ENCODE assay signal across 1 cellular context in genomic region chr1:206931709-206932108, GRCh38.
TF ChIP-seq lines count a peak whose summit lies in the region.

No MANE protein-coding gene starts in this region.

TF ChIP-seq in HepG2, 621 proteins besides CTCF, POLR2A, EP300 and RAD21:
- TF ChIP-seq, protein P1, sequence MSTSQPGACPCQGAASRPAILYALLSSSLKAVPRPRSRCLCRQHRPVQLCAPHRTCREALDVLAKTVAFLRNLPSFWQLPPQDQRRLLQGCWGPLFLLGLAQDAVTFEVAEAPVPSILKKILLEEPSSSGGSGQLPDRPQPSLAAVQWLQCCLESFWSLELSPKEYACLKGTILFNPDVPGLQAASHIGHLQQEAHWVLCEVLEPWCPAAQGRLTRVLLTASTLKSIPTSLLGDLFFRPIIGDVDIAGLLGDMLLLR (CRISPR knock-in tag; IDR thresholded peaks at IDR 0.05): no peak
- TF ChIP-seq TBP (CRISPR knock-in tag; IDR thresholded peaks at IDR 0.05) (no peak), NFE2 (CRISPR knock-in tag; IDR thresholded peaks at IDR 0.05) (no peak), ZNF430 (CRISPR knock-in tag; IDR thresholded peaks at IDR 0.05) (no peak), ZNF124 (CRISPR knock-in tag; IDR thresholded peaks at IDR 0.05) (no peak), GTF3A (CRISPR knock-in tag; conservative IDR thresholded peaks at IDR 0.05) (no peak), ZBTB3 (CRISPR knock-in tag; IDR thresholded peaks at IDR 0.05; ENCODE audit: borderline replicate concordance, low read depth) (no peak), RBM22 (optimal IDR thresholded peaks at IDR 0.05; ENCODE audit: low read length) (no peak), ZNF597 (CRISPR knock-in tag; IDR thresholded peaks at IDR 0.05) (no peak), ZNF598 (CRISPR knock-in tag; IDR thresholded peaks at IDR 0.05; ENCODE audit: borderline replicate concordance) (no peak), KDM5A (IDR thresholded peaks at IDR 0.05; ENCODE audit: borderline replicate concordance, low read length) (no peak), ZNF576 (CRISPR knock-in tag; IDR thresholded peaks at IDR 0.05) (no peak)
- TF ChIP-seq, protein P2, sequence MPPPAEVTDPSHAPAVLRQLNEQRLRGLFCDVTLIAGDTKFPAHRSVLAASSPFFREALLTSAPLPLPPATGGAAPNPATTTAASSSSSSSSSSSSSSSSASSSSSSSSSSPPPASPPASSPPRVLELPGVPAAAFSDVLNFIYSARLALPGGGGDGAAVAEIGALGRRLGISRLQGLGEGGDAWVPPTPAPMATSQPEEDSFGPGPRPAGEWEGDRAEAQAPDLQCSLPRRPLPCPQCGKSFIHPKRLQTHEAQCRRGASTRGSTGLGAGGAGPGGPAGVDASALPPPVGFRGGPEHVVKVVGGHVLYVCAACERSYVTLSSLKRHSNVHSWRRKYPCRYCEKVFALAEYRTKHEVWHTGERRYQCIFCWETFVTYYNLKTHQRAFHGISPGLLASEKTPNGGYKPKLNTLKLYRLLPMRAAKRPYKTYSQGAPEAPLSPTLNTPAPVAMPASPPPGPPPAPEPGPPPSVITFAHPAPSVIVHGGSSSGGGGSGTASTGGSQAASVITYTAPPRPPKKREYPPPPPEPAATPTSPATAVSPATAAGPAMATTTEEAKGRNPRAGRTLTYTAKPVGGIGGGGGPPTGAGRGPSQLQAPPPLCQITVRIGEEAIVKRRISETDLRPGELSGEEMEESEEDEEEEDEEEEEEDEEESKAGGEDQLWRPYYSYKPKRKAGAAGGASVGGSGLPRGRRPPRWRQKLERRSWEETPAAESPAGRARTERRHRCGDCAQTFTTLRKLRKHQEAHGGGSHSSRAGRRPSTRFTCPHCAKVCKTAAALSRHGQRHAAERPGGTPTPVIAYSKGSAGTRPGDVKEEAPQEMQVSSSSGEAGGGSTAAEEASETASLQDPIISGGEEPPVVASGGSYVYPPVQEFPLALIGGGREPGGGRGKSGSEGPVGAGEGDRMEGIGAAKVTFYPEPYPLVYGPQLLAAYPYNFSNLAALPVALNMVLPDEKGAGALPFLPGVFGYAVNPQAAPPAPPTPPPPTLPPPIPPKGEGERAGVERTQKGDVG (CRISPR knock-in tag; IDR thresholded peaks at IDR 0.05; ENCODE audit: borderline replicate concordance): no peak
